In the genomic region with DNA sequence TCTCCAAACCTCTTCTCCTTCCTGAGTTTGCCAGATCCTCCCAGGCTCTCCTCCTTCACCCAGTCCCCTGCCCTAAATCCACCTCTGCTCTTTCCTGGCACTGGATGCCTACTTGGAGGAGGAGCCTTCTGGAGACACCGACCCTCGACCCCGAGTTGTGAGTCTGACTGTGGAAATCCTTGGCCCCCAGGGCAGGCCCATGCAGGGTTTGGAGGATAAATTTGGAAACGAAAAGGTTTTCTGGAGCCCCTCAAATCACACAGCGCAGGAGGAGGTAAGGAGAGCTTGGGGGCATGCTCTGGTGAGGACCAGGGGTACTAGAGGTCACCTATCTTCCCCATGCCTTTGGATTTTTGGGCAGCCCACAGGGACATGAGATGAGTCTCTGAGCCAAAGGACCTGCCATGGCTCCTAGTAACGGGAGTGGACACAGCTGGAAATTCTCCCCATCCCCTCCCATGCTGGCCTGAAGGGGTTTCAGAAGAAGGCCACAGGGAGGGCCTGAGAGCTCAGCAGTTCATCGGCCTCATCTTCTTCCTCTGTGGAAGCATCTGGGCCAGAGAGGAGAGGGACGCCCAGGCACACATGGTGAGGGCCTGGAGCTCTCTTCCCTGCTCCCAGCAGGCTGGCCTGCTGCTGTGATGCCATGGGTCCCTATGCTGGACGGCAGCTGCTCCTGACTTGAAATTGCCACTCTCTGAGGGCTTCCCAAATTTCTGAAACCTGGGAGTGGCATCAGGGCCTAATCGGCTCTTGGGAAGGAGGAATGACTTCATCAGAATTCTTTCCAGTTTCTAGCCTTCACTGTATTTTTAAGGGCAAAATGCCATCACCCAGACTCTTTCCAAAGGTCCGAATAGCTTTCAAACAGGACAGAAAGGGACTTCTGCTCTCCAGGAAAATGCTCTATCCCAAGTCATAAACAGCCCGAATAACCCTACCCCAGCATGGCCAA, we compare ENCODE assay signal across 27 cellular contexts.
A peak's percentile ranks its signal among the peaks of the same experiment; 100 is the strongest.
DNase-seq lines count a peak whose midpoint lies in the region; ATAC-seq and TF ChIP-seq lines count a peak whose summit lies in the region.
"Had no signal": no experiment of that assay in that cellular context is flagged by ENCODE, and none has a peak within 500 bp of the region (broad histone marks: within the 10 kb centered on the region; RNA-seq: fewer than 3 reads in every experiment).

No MANE protein-coding gene starts in this region.

- no TSS peak for BruUV-seq in mammary epithelial cell (replicated peaks; lab: Mats Ljungman, UMichigan)

- H3K9me3 ChIP-seq in aorta (ENCODE audit: control insufficient read depth, low read length) (no peaks in the 10 kb centered on the region), mammary epithelial cell (replicated peaks; ENCODE audit: insufficient read depth, low read length) (no peaks in the 10 kb centered on the region)
- H3K9me3 ChIP-seq: BLaER1, Caco-2, heart right ventricle, sigmoid colon, upper lobe of left lung had no signal

- TF ChIP-seq CTCF in nephron (IDR thresholded peaks at IDR 0.05; ENCODE audit: unreplicated experiment in 3 of 3) (no peak), mammary epithelial cell (conservative IDR thresholded peaks at IDR 0.05 in 1 of 2, IDR thresholded peaks at IDR 0.05 in 1 of 2; ENCODE audit: extremely low read depth in 1 of 2, insufficient read depth in 1 of 2, low read depth in 1 of 2, low read length in 2 of 2) (no peak)

- no peak overlapping the region for H2AFZ ChIP-seq in mammary epithelial cell (ENCODE audit: low read depth, low read length)
- H2AFZ ChIP-seq: parathyroid adenoma had no signal

- H3K4me1 Mint-ChIP-seq in stimulated activated naive CD8-positive, alpha-beta T cell treated with anti-CD3 and anti-CD28 coated beads, Interleukin-15, amount 100 ng/mL, for 72 hours, result peaks cover 8% of the 10 kb centered on the region
- peaks cover 55% of the 10 kb centered on the region for H3K4me1 Mint-ChIP-seq in nephron
- peaks cover 6% of the 10 kb centered on the region for H3K4me1 Mint-ChIP-seq in activated T-helper 1 cell treated with anti-CD3 and anti-CD28 coated beads, Interleukin-12 subunit alpha, Interleukin-12 subunit beta, Interleukin-2, Interleukin-4 antibody, amounts not matched to agents 30 ng/mL and 10 ng/mL and 1 ng/mL, durations not matched to agents 14 hours and 24 hours and 36 hours (ENCODE audit: low read depth)
- H3K4me1 Mint-ChIP-seq: natural killer cell had no signal

- no peak overlapping the region for H3K4me3 Mint-ChIP-seq in stimulated activated naive CD8-positive, alpha-beta T cell treated with anti-CD3 and anti-CD28 coated beads, Interleukin-15, amount 100 ng/mL, for 72 hours
- H3K4me3 Mint-ChIP-seq in nephron, result no peak overlapping the region
- no peak overlapping the region for H3K4me3 Mint-ChIP-seq in activated T-helper 1 cell treated with anti-CD3 and anti-CD28 coated beads, Interleukin-12 subunit alpha, Interleukin-12 subunit beta, Interleukin-2, Interleukin-4 antibody, amounts not matched to agents 30 ng/mL and 10 ng/mL and 1 ng/mL, durations not matched to agents 14 hours and 24 hours and 36 hours
- H3K4me3 Mint-ChIP-seq: activated CD4-positive, alpha-beta T cell treated with anti-CD3 and anti-CD28 coated beads for 36 hours; natural killer cell; T-helper 1 cell treated with Interleukin-12 subunit alpha and Interleukin-12 subunit beta and Interleukin-4 antibody, amounts not matched to agents 30 μg/mL and 1 μg/mL, for 36 hours had no signal

- ATAC-seq in stimulated activated naive CD8-positive, alpha-beta T cell treated with anti-CD3 and anti-CD28 coated beads, Interleukin-15, amount 100 ng/mL, for 72 hours, result no peak
- no peak for ATAC-seq in stimulated activated naive CD8-positive, alpha-beta T cell treated with anti-CD3 and anti-CD28 coated beads, Interleukin-15, Interleukin-2, amounts not matched to agents 100 U/mL and 50 U/mL, for 24 hours
- peak; percentile 21 for ATAC-seq in aorta (ENCODE audit: low FRiP score)
- ATAC-seq: activated CD4-positive, alpha-beta T cell treated with anti-CD3 and anti-CD28 coated beads for 36 hours; activated naive CD4-positive, alpha-beta T cell treated with anti-CD3 and anti-CD28 coated beads, Interleukin-2, amount 50 U/mL, for 72 hours; foreskin keratinocyte; left colon; natural killer cell had no signal

- 48 to 50% methylated on average over 12 of the region's 12 CpGs for WGBS in aorta, 2 donors
- 54% methylated on average over 7 of the region's 12 CpGs for WGBS in mammary epithelial cell (ENCODE audit: low coverage, missing lambda C conversion rate)

- H3K9ac ChIP-seq in mammary epithelial cell (ENCODE audit: insufficient read depth, low read length), result no peak overlapping the region
- H3K9ac ChIP-seq: BLaER1, parathyroid adenoma had no signal

- peaks cover under 1% of the 10 kb centered on the region for H3K27me3 Mint-ChIP-seq in stimulated activated naive CD8-positive, alpha-beta T cell treated with anti-CD3 and anti-CD28 coated beads, Interleukin-15, amount 100 ng/mL, for 72 hours
- H3K27me3 Mint-ChIP-seq in nephron (ENCODE audit: low read depth), result peaks cover 5% of the 10 kb centered on the region
- peaks cover 10% of the 10 kb centered on the region for H3K27me3 Mint-ChIP-seq in activated T-helper 1 cell treated with anti-CD3 and anti-CD28 coated beads, Interleukin-12 subunit alpha, Interleukin-12 subunit beta, Interleukin-2, Interleukin-4 antibody, amounts not matched to agents 30 ng/mL and 10 ng/mL and 1 ng/mL, durations not matched to agents 14 hours and 24 hours and 36 hours (ENCODE audit: insufficient read depth)

- no peak for DNase-seq in stimulated activated naive CD8-positive, alpha-beta T cell treated with anti-CD3 and anti-CD28 coated beads, Interleukin-15, amount 100 ng/mL, for 72 hours
- no peak for DNase-seq in stimulated activated naive CD8-positive, alpha-beta T cell treated with anti-CD3 and anti-CD28 coated beads, Interleukin-15, Interleukin-2, amounts not matched to agents 100 U/mL and 50 U/mL, for 24 hours
- DNase-seq in fibroblast of peridontal ligament (ENCODE audit: extremely low read depth) (peak; percentile 33), aorta (no peak), NOMO-1 treated with DMSO at 0.1 percent for 48 hours (lab: John Stamatoyannopoulos, UW; ENCODE audit: unreplicated experiment) (no peak), mammary epithelial cell (no peak)
- no peak for DNase-seq in activated T-helper 1 cell treated with anti-CD3 and anti-CD28 coated beads, Interleukin-12 subunit alpha, Interleukin-12 subunit beta, Interleukin-2, Interleukin-4 antibody, amounts not matched to agents 30 ng/mL and 10 ng/mL and 1 ng/mL, durations not matched to agents 14 hours and 24 hours and 36 hours (ENCODE audit: low spot score)
- DNase-seq: activated CD4-positive, alpha-beta T cell treated with anti-CD3 and anti-CD28 coated beads for 36 hours; Caco-2; DMS79; foreskin keratinocyte; heart right ventricle; Kasumi-1; left colon; midbrain; natural killer cell; NCI-H1694; NCI-H2171 treated with DMSO at 0.1 percent for 48 hours; NCI-H524; sigmoid colon had no signal

- intact Hi-C loops in aorta (cut with DNase I) (no loop called here), mammary epithelial cell (cut with micrococcal nuclease) (no loop called here)
- intact Hi-C loops in activated T-helper 1 cell treated with anti-CD3 and anti-CD28 coated beads, Interleukin-12 subunit alpha, Interleukin-12 subunit beta, Interleukin-2, Interleukin-4 antibody, amounts not matched to agents 30 ng/mL and 10 ng/mL and 1 ng/mL, durations not matched to agents 14 hours and 24 hours and 36 hours (cut with micrococcal nuclease), result no loop called here

- no peak overlapping the region for H3K4me3 ChIP-seq in aorta (ENCODE audit: low read length in 2 of 2)
- no peak overlapping the region for H3K4me3 ChIP-seq in mammary epithelial cell (replicated peaks in 1 of 3; ENCODE audit: insufficient read depth in 1 of 3, low read depth in 2 of 3, low read length in 3 of 3)
- H3K4me3 ChIP-seq: BLaER1, heart right ventricle, sigmoid colon, SK-N-MC, upper lobe of left lung had no signal

- H3K27me3 ChIP-seq in aorta (ENCODE audit: control insufficient read depth in 1 of 2, insufficient read depth in 2 of 2, low read length in 1 of 2) (no peaks in the 10 kb centered on the region), mammary epithelial cell (ENCODE audit: insufficient read depth, low read length) (peaks cover 2% of the 10 kb centered on the region)
- H3K27me3 ChIP-seq: BLaER1, upper lobe of left lung had no signal

- H4K20me1 ChIP-seq in mammary epithelial cell (ENCODE audit: insufficient read depth, low read length), result no peaks in the 10 kb centered on the region
- H4K20me1 ChIP-seq: BLaER1 had no signal

- H3K36me3 ChIP-seq in aorta (ENCODE audit: control insufficient read depth in 1 of 2, insufficient read depth in 2 of 2, low read length in 1 of 2) (no peaks in the 10 kb centered on the region), mammary epithelial cell (ENCODE audit: insufficient read depth, low read length) (no peaks in the 10 kb centered on the region)
- H3K36me3 ChIP-seq: BLaER1, heart right ventricle, sigmoid colon, upper lobe of left lung had no signal

- CTCF ChIA-PET in mammary epithelial cell (lab: Charles Lee; ENCODE audit: low non-redundant PET), result no interaction called here

- in situ Hi-C loops in mammary epithelial cell (cut with MboI; ENCODE audit: low sequenced_read_pairs in 2 of 2), result no loop called here

- H3K4me1 ChIP-seq in aorta (ENCODE audit: control insufficient read depth in 1 of 2, insufficient read depth in 2 of 2, low read length in 2 of 2) (no peaks in the 10 kb centered on the region), mammary epithelial cell (ENCODE audit: insufficient read depth, low read length) (no peaks in the 10 kb centered on the region)
- H3K4me1 ChIP-seq: Caco-2, foreskin keratinocyte, parathyroid adenoma, upper lobe of left lung had no signal

- peak overlapping the region in 1 of 2 donors; percentile 76 for H3K27ac ChIP-seq in aorta (ENCODE audit: low read depth in 1 of 2, low read length in 2 of 2)
- H3K27ac ChIP-seq in mammary epithelial cell (ENCODE audit: insufficient read depth, low read depth, low read length), result no peak overlapping the region
- H3K27ac ChIP-seq: BLaER1, foreskin keratinocyte, parathyroid adenoma, sigmoid colon, SK-N-MC, upper lobe of left lung had no signal

- no peak overlapping the region for H3K4me2 ChIP-seq in mammary epithelial cell (ENCODE audit: insufficient read depth, low read depth, low read length)
- H3K4me2 ChIP-seq: BLaER1 had no signal

- dilution Hi-C loops in mammary epithelial cell (cut with HindIII; ENCODE audit: low sequenced_read_pairs), result no loop called here

- H3K9me3 Mint-ChIP-seq in stimulated activated naive CD8-positive, alpha-beta T cell treated with anti-CD3 and anti-CD28 coated beads, Interleukin-15, amount 100 ng/mL, for 72 hours, result no peaks in the 10 kb centered on the region
- no peaks in the 10 kb centered on the region for H3K9me3 Mint-ChIP-seq in nephron
- no peaks in the 10 kb centered on the region for H3K9me3 Mint-ChIP-seq in activated T-helper 1 cell treated with anti-CD3 and anti-CD28 coated beads, Interleukin-12 subunit alpha, Interleukin-12 subunit beta, Interleukin-2, Interleukin-4 antibody, amounts not matched to agents 30 ng/mL and 10 ng/mL and 1 ng/mL, durations not matched to agents 14 hours and 24 hours and 36 hours
- H3K9me3 Mint-ChIP-seq: activated naive CD4-positive, alpha-beta T cell treated with anti-CD3 and anti-CD28 coated beads, Interleukin-2, amount 50 U/mL, for 72 hours; natural killer cell; T-helper 1 cell treated with Interleukin-12 subunit alpha and Interleukin-12 subunit beta and Interleukin-4 antibody, amounts not matched to agents 30 μg/mL and 1 μg/mL, for 36 hours had no signal

- H3K36me3 Mint-ChIP-seq in nephron (ENCODE audit: low read depth), result no peaks in the 10 kb centered on the region
- H3K36me3 Mint-ChIP-seq in activated T-helper 1 cell treated with anti-CD3 and anti-CD28 coated beads, Interleukin-12 subunit alpha, Interleukin-12 subunit beta, Interleukin-2, Interleukin-4 antibody, amounts not matched to agents 30 ng/mL and 10 ng/mL and 1 ng/mL, durations not matched to agents 14 hours and 24 hours and 36 hours (ENCODE audit: low read depth), result no peaks in the 10 kb centered on the region
- H3K36me3 Mint-ChIP-seq: activated naive CD4-positive, alpha-beta T cell treated with anti-CD3 and anti-CD28 coated beads, Interleukin-2, amount 50 U/mL, for 72 hours; natural killer cell had no signal

- peak overlapping the region; percentile 5 to 9 for H3K27ac Mint-ChIP-seq in stimulated activated naive CD8-positive, alpha-beta T cell treated with anti-CD3 and anti-CD28 coated beads, Interleukin-15, amount 100 ng/mL, for 72 hours
- H3K27ac Mint-ChIP-seq in nephron, result peak overlapping the region; percentile 34 to 78 (median 50)
- H3K27ac Mint-ChIP-seq in activated T-helper 1 cell treated with anti-CD3 and anti-CD28 coated beads, Interleukin-12 subunit alpha, Interleukin-12 subunit beta, Interleukin-2, Interleukin-4 antibody, amounts not matched to agents 30 ng/mL and 10 ng/mL and 1 ng/mL, durations not matched to agents 14 hours and 24 hours and 36 hours, result no peak overlapping the region
- H3K27ac Mint-ChIP-seq: activated CD4-positive, alpha-beta T cell treated with anti-CD3 and anti-CD28 coated beads for 36 hours; activated naive CD4-positive, alpha-beta T cell treated with anti-CD3 and anti-CD28 coated beads, Interleukin-2, amount 50 U/mL, for 72 hours; natural killer cell; T-helper 1 cell treated with Interleukin-12 subunit alpha and Interleukin-12 subunit beta and Interleukin-4 antibody, amounts not matched to agents 30 μg/mL and 1 μg/mL, for 36 hours had no signal

- H3K79me2 ChIP-seq in mammary epithelial cell (ENCODE audit: insufficient read depth, low read length), result no peaks in the 10 kb centered on the region
- H3K79me2 ChIP-seq: parathyroid adenoma had no signal
